Comparison of ENCODE assay signal across 8 cellular contexts in genomic region chr2:159755788-159756187, GRCh38. TPM values are rescaled to one million over a fixed set of nuclear protein-coding genes. Genes with fewer than 3 reads are reported as not detected.
A peak's percentile ranks its signal among the peaks of the same experiment; 100 is the strongest.
DNase-seq lines count a peak whose midpoint lies in the region; ATAC-seq, FAIRE-seq and TF ChIP-seq lines count a peak whose summit lies in the region.

No MANE protein-coding gene starts in this region.

- FAIRE-seq in bronchial epithelial cell (lab: Jason Lieb, UNC) = peak; percentile 77

- DNase-seq in NK-92 treated with Interleukin-12 subunit alpha and Interleukin-12 subunit beta, amount 100 ng/mL, for 24 hours (lab: John Stamatoyannopoulos, UW) = peak; percentile 7
- DNase-seq in NK-92 (lab: John Stamatoyannopoulos, UW; ENCODE audit: unreplicated experiment) (no peak), HPDE6-E6E7 (ENCODE audit: extremely low spot score) (peak; percentile 87), bronchial epithelial cell (ENCODE audit: low read depth) (peak; percentile 100), neural crest cell (ENCODE audit: low read depth, low spot score) (no peak), T-helper 9 cell (no peak), adrenal gland (no peak)

- no peaks in the 10 kb centered on the region for H3K9me3 Mint-ChIP-seq in neural crest cell

- H3K27ac ChIP-seq in adrenal gland = no peak overlapping the region

- no peak overlapping the region for H3K27ac Mint-ChIP-seq in neural crest cell (ENCODE audit: unreplicated experiment)

- H3K36me3 ChIP-seq in bronchial epithelial cell (ENCODE audit: control insufficient read depth, insufficient read depth, low read length) (peaks cover 8% of the 10 kb centered on the region), adrenal gland (replicated peaks in 1 of 2) (peaks cover 0 to 23% of the 10 kb centered on the region in 2 donors)

- H3K27me3 ChIP-seq in bronchial epithelial cell (ENCODE audit: control insufficient read depth, insufficient read depth, low read length) = no peaks in the 10 kb centered on the region
- no peaks in the 10 kb centered on the region for H3K27me3 ChIP-seq in adrenal gland

- no peaks in the 10 kb centered on the region for H3K4me1 Mint-ChIP-seq in neural crest cell

- H3K9me3 ChIP-seq in adrenal gland (replicated peaks in 1 of 3) = no peaks in the 10 kb centered on the region

- TF ChIP-seq CTCF in bronchial epithelial cell (IDR thresholded peaks at IDR 0.05; ENCODE audit: insufficient read depth, low read length, severe bottlenecking) (peak; percentile 66), neural crest cell (conservative IDR thresholded peaks at IDR 0.05) (peak; percentile 57), adrenal gland (IDR thresholded peaks at IDR 0.05) (no peak)

- H3K4me1 ChIP-seq in adrenal gland (replicated peaks in 1 of 2) = peaks cover 8 to 24% of the 10 kb centered on the region in 2 donors

- H3K4me3 Mint-ChIP-seq in neural crest cell = no peak overlapping the region

- intact Hi-C loops in adrenal gland (cut with DNase I) = no loop called here

- H3K27me3 Mint-ChIP-seq in neural crest cell (ENCODE audit: low read depth) = no peaks in the 10 kb centered on the region

- ATAC-seq in GM18858 (IDR thresholded peaks at IDR 0.05; ENCODE audit: unreplicated experiment) = no peak

- H3K36me3 Mint-ChIP-seq in neural crest cell (ENCODE audit: low read depth) = peaks cover 28% of the 10 kb centered on the region

- TF ChIP-seq POLR2A in adrenal gland (IDR thresholded peaks at IDR 0.05) = no peak

- H3K4me3 ChIP-seq in bronchial epithelial cell (ENCODE audit: low read depth, low read length) (no peak overlapping the region), adrenal gland (no peak overlapping the region)

RNA-seq across cellular contexts. Expression of gene CD302, which starts 42.2 kb away (rescaled TPM):
- total RNA-seq in bronchial epithelial cell = 0.13 and 0.26 TPM in 2 replicates
- 1.0 TPM in 2 replicates for total RNA-seq in neural crest cell
- total RNA-seq in adrenal gland = 100 to 1,000 TPM in 1 of 8 donors, 10 to 100 TPM in 7; 31.4 to 118 (median 45.4) TPM
- 10 to 100 TPM; 18.5 to 44.1 (median 20.5) TPM for polyA plus RNA-seq in adrenal gland

RNA-seq across cellular contexts. Expression of gene MARCHF7, which starts 43.5 kb away (rescaled TPM):
- total RNA-seq in bronchial epithelial cell (81.5 and 103 TPM in 2 replicates), neural crest cell (89.9 and 99.1 TPM in 2 replicates), adrenal gland (10 to 100 TPM; 53.1 to 89.2 (median 64.3) TPM)
- polyA plus RNA-seq in adrenal gland = 100 to 1,000 TPM in 1 of 3 donors, 10 to 100 TPM in 2; 15.6 to 109 (median 19.3) TPM

Comparison
In these comparisons a context has a peak if more than half of its experiments do, and no peak if none do; other contexts are left out.
1. DNase-seq: peak in NK-92 treated with Interleukin-12 subunit alpha and Interleukin-12 subunit beta, amount 100 ng/mL, for 24 hours (single experiment), HPDE6-E6E7 (single experiment) and bronchial epithelial cell (single experiment); none in NK-92 (single experiment), neural crest cell (single experiment), T-helper 9 cell (single experiment) and adrenal gland (0 of 7).
2. CTCF ChIP-seq: peak in bronchial epithelial cell (single experiment) and neural crest cell (single experiment); none in adrenal gland (0 of 6).
3. RNA of gene CD302, which starts 42.2 kb away (total RNA-seq): 31.4 to 118 TPM in adrenal gland; 1.0 TPM in neural crest cell and 0.13 to 0.26 TPM in bronchial epithelial cell; every median in the first group is over 10 times any median in the second.